Comparison of ENCODE assay signal across 1 cellular context in genomic region chr14:74296037-74296467, GRCh38.
A peak's percentile ranks its signal among the peaks of the same experiment; 100 is the strongest.
TF ChIP-seq lines count a peak whose summit lies in the region.

No MANE protein-coding gene starts in this region.

TF ChIP-seq in HepG2, 621 proteins besides CTCF, POLR2A, EP300 and RAD21 (continued from another document and continues in another):
- TF ChIP-seq ZNF280B (CRISPR knock-in tag; IDR thresholded peaks at IDR 0.05; ENCODE audit: borderline replicate concordance) (no peak; the same call in 1 of the 2 replicates), HOMEZ (CRISPR knock-in tag; IDR thresholded peaks at IDR 0.05; ENCODE audit: low read depth) (peak; percentile 69; the same call in 1 of the 2 replicates), ZNF512 (CRISPR knock-in tag; IDR thresholded peaks at IDR 0.05) (no peak), ZHX2 (IDR thresholded peaks at IDR 0.05; ENCODE audit: low read depth) (no peak), ZHX2 (CRISPR knock-in tag; IDR thresholded peaks at IDR 0.05; ENCODE audit: borderline replicate concordance) (no peak), ZBTB46 (CRISPR knock-in tag; IDR thresholded peaks at IDR 0.05; ENCODE audit: borderline replicate concordance) (no peak), KLF6 (CRISPR knock-in tag; IDR thresholded peaks at IDR 0.05) (peak; percentile 85; the same call in 1 of the 2 replicates), ZBTB49 (CRISPR knock-in tag; IDR thresholded peaks at IDR 0.05; ENCODE audit: borderline replicate concordance) (no peak), HDAC1 (CRISPR knock-in tag; IDR thresholded peaks at IDR 0.05) (peak; percentile 83), ATF6 (CRISPR knock-in tag; conservative IDR thresholded peaks at IDR 0.05) (no peak), PCBP1 (IDR thresholded peaks at IDR 0.05; ENCODE audit: borderline replicate concordance, low read depth, low read length) (no peak), BRD4 (CRISPR knock-in tag; IDR thresholded peaks at IDR 0.05) (no peak), ZNF784 (CRISPR knock-in tag; IDR thresholded peaks at IDR 0.05; ENCODE audit: borderline replicate concordance) (peak; percentile 32; the same call in 1 of the 2 replicates), ZNF790 (CRISPR knock-in tag; IDR thresholded peaks at IDR 0.05; ENCODE audit: borderline replicate concordance) (no peak; the same call in 1 of the 2 replicates), HNRNPH1 (optimal IDR thresholded peaks at IDR 0.05; ENCODE audit: low read depth, low read length) (no peak), FIP1L1 (IDR thresholded peaks at IDR 0.05; ENCODE audit: borderline replicate concordance, insufficient read depth, low read depth, low read length) (no peak), ZNF18 (CRISPR knock-in tag; IDR thresholded peaks at IDR 0.05; ENCODE audit: insufficient replicate concordance) (no peak), MIER2 (CRISPR knock-in tag; IDR thresholded peaks at IDR 0.05) (0 out of 2 replicates have a peak, but pooled peaks have one; percentile 17), THAP11 (CRISPR knock-in tag; IDR thresholded peaks at IDR 0.05) (peak; percentile 80), KDM6A (CRISPR knock-in tag; IDR thresholded peaks at IDR 0.05; ENCODE audit: low read depth) (no peak), ZNF354B (CRISPR knock-in tag; IDR thresholded peaks at IDR 0.05) (no peak), ZBTB37 (CRISPR knock-in tag; IDR thresholded peaks at IDR 0.05) (0 out of 2 replicates have a peak, but pooled peaks have one; percentile 42), TFE3 (CRISPR knock-in tag; IDR thresholded peaks at IDR 0.05) (peak; percentile 89), ZNF558 (CRISPR knock-in tag; IDR thresholded peaks at IDR 0.05; ENCODE audit: borderline replicate concordance) (no peak), MLX (CRISPR knock-in tag; IDR thresholded peaks at IDR 0.05) (peak; percentile 77; the same call in 1 of the 2 replicates), SALL2 (CRISPR knock-in tag; IDR thresholded peaks at IDR 0.05) (no peak), ZBTB1 (CRISPR knock-in tag; IDR thresholded peaks at IDR 0.05; ENCODE audit: borderline replicate concordance) (peak; percentile 25; the same call in 1 of the 2 replicates)
